In genomic region chr3:122382888-122383666, GRCh38 we compare ENCODE assay signal across 1 cellular context.
A peak's percentile ranks its signal among the peaks of the same experiment; 100 is the strongest.
TF ChIP-seq lines count a peak whose summit lies in the region.

Gene MIX23, minus strand, starts transcription at chr3:122383231. Its CDS starts 7 bp downstream, at chr3:122383224.

TF ChIP-seq in GM12878, 131 proteins besides CTCF, POLR2A, EP300 and RAD21 (continued from another document and continues in another):
- TF ChIP-seq E2F4 (IDR thresholded peaks at IDR 0.05; ENCODE audit: low read depth, low read length) (no peak), NR2F1 (conservative IDR thresholded peaks at IDR 0.05) (peak; percentile 83), STAT3 (IDR thresholded peaks at IDR 0.05; ENCODE audit: low read depth, low read length) (no peak), TAF1 (IDR thresholded peaks at IDR 0.05; ENCODE audit: borderline replicate concordance, low read depth, low read length) (peak; percentile 90), ZBTB40 (IDR thresholded peaks at IDR 0.05; ENCODE audit: borderline replicate concordance) (peak; percentile 32; the same call in 1 of the 2 replicates), SREBF2 (IDR thresholded peaks at IDR 0.05; ENCODE audit: low read length) (no peak), RELA (IDR thresholded peaks at IDR 0.05; ENCODE audit: borderline replicate concordance, partially characterized antibody) (peak; percentile 62), POLR2AphosphoS5 (IDR thresholded peaks at IDR 0.05; ENCODE audit: low read length) (peak; percentile 67; the same call in 1 of the 2 replicates), HDAC6 (IDR thresholded peaks at IDR 0.05; ENCODE audit: unreplicated experiment) (no peak), CREB1 (IDR thresholded peaks at IDR 0.05; ENCODE audit: low read depth) (peak; percentile 49), ZNF24 (IDR thresholded peaks at IDR 0.05) (no peak), ZBTB33 (IDR thresholded peaks at IDR 0.05) (no peak), MXI1 (IDR thresholded peaks at IDR 0.05; ENCODE audit: low read depth, low read length) (peak; percentile 96), ATF3 (IDR thresholded peaks at IDR 0.05; ENCODE audit: borderline replicate concordance, extremely low read depth, low read depth, low read length) (no peak), MTA3 (IDR thresholded peaks at IDR 0.05; ENCODE audit: borderline replicate concordance, low read length) (peak; percentile 76; the same call in 1 of the 2 replicates), CUX1 (IDR thresholded peaks at IDR 0.05; ENCODE audit: insufficient replicate concordance, low read depth, low read length) (no peak), NR2C1 (IDR thresholded peaks at IDR 0.05) (peak; percentile 33; the same call in 1 of the 2 replicates), BRCA1 (IDR thresholded peaks at IDR 0.05; ENCODE audit: low read depth, low read length) (no peak), CHD2 (IDR thresholded peaks at IDR 0.05; ENCODE audit: borderline replicate concordance, low read depth, low read length) (0 out of 2 replicates have a peak, but pooled peaks have one; percentile 23), PML (IDR thresholded peaks at IDR 0.05; ENCODE audit: low read length) (peak; percentile 73; the same call in 1 of the 2 replicates), MLLT1 (IDR thresholded peaks at IDR 0.05) (peak; percentile 71), CBFB (IDR thresholded peaks at IDR 0.05; ENCODE audit: low read depth) (peak; percentile 83), IRF5 (IDR thresholded peaks at IDR 0.05; ENCODE audit: borderline replicate concordance) (peak; percentile 36; the same call in 1 of the 2 replicates), BHLHE40 (IDR thresholded peaks at IDR 0.05; ENCODE audit: borderline replicate concordance in 1 of 2, low read depth in 2 of 2, low read length in 1 of 2) (peak; percentile 70 to 83; a peak in 3 of 4 replicates), CREM (IDR thresholded peaks at IDR 0.05; ENCODE audit: low read depth) (peak; percentile 6; the same call in 1 of the 2 replicates), NBN (IDR thresholded peaks at IDR 0.05) (0 out of 2 replicates have a peak, but pooled peaks have one; percentile 39), RBBP5 (conservative IDR thresholded peaks at IDR 0.05) (no peak), HDAC2 (IDR thresholded peaks at IDR 0.05) (peak; percentile 98), SKIL (IDR thresholded peaks at IDR 0.05; ENCODE audit: low read depth, poor library complexity, severe bottlenecking) (peak; percentile 28), SUZ12 (IDR thresholded peaks at IDR 0.05; ENCODE audit: unreplicated experiment) (no peak), IKZF1 (conservative IDR thresholded peaks at IDR 0.05) (peak; percentile 49), JUNB (IDR thresholded peaks at IDR 0.05) (no peak), SMAD1 (IDR thresholded peaks at IDR 0.05; ENCODE audit: low read depth, partially characterized antibody) (peak; percentile 17), SIX5 (IDR thresholded peaks at IDR 0.05; ENCODE audit: low read depth, low read length, severe bottlenecking) (peak; percentile 53), SIN3A (IDR thresholded peaks at IDR 0.05; ENCODE audit: low read depth, low read length) (peak; percentile 86; the same call in 1 of the 2 replicates), PKNOX1 (IDR thresholded peaks at IDR 0.05) (peak; percentile 67; the same call in 1 of the 2 replicates), ZNF207 (IDR thresholded peaks at IDR 0.05; ENCODE audit: borderline replicate concordance) (no peak), NRF1 (conservative IDR thresholded peaks at IDR 0.05; ENCODE audit: low read depth, low read length) (no peak), HCFC1 (IDR thresholded peaks at IDR 0.05; ENCODE audit: low read length) (peak; percentile 70)
